5 cellular contexts compared by ENCODE assay signal in genomic region chr2:142545999-142546398, GRCh38.
DNase-seq lines count a peak whose midpoint lies in the region; ATAC-seq, FAIRE-seq and TF ChIP-seq lines count a peak whose summit lies in the region.
"Not testable (repeated sequence)": the region's sequence is repeated elsewhere in the genome, so short reads cannot be mapped to it uniquely, and the experiment has no call there.

No MANE protein-coding gene starts in this region.

- H3K9ac ChIP-seq in kidney (ENCODE audit: low read length in 2 of 2): not testable (repeated sequence)

- H3K27ac ChIP-seq in kidney (ENCODE audit: low read depth in 2 of 2, low read length in 2 of 2); lower lobe of right lung; aorta (ENCODE audit: low read depth in 1 of 2, low read length in 2 of 2): not testable (repeated sequence)

- intact Hi-C loops in Right ventricle myocardium inferior (cut with DNase I); kidney (cut with DNase I); lower lobe of right lung (cut with DNase I); aorta (cut with DNase I): not testable (repeated sequence)

- WGBS in aorta, 2 donors: 97 to 98% methylated on average over 25 to 30 of the region's 30 CpGs

- H3K4me1 ChIP-seq in kidney (ENCODE audit: control insufficient read depth in 1 of 2, insufficient read depth in 1 of 2, low read depth in 1 of 2, low read length in 2 of 2); lower lobe of right lung; aorta (ENCODE audit: control insufficient read depth in 1 of 2, insufficient read depth in 2 of 2, low read length in 2 of 2): not testable (repeated sequence)

- H3K27me3 ChIP-seq in lower lobe of right lung (ENCODE audit: low read depth); aorta (ENCODE audit: control insufficient read depth in 1 of 2, insufficient read depth in 2 of 2, low read length in 1 of 2): not testable (repeated sequence)

- H3K4me3 ChIP-seq in kidney (ENCODE audit: low read length in 2 of 2); lower lobe of right lung; aorta (ENCODE audit: low read length in 2 of 2): not testable (repeated sequence)

- H3K36me3 ChIP-seq in kidney (ENCODE audit: control insufficient read depth in 1 of 2, insufficient read depth in 2 of 2, low read length in 2 of 2); lower lobe of right lung; aorta (ENCODE audit: control insufficient read depth in 1 of 2, insufficient read depth in 2 of 2, low read length in 1 of 2): not testable (repeated sequence)

- DNase-seq in NCI-H1092 treated with DMSO at 0.1 percent for 48 hours (lab: John Stamatoyannopoulos, UW) (peak; percentile 1), Right ventricle myocardium inferior (ENCODE audit: missing footprints) (peak; percentile 52), kidney (peak; percentile 69), lower lobe of right lung (peak; percentile 18), aorta (peak; percentile 35 to 64)

- not testable (repeated sequence) for ATAC-seq in Right ventricle myocardium inferior; lower lobe of right lung; aorta (ENCODE audit: low FRiP score)

- TF ChIP-seq CTCF in kidney (IDR thresholded peaks at IDR 0.05; ENCODE audit: borderline replicate concordance, extremely low read depth, insufficient read depth); lower lobe of right lung (IDR thresholded peaks at IDR 0.05): not testable (repeated sequence)

- not testable (repeated sequence) for H3K9me3 ChIP-seq in kidney (ENCODE audit: control insufficient read depth in 1 of 2, low read length in 2 of 2); lower lobe of right lung; aorta (ENCODE audit: control insufficient read depth, low read length)

- not testable (repeated sequence) for FAIRE-seq in kidney (lab: Jason Lieb, UNC)

Comparison
In these comparisons a context has a peak if more than half of its experiments do, and no peak if none do; other contexts are left out.
1. DNase-seq: peak in every context shown above with its lines; median percentile 69 in kidney; 52 in Right ventricle myocardium inferior; 50 in aorta; 18 in lower lobe of right lung; 1 in NCI-H1092 treated with DMSO at 0.1 percent for 48 hours.